ENCODE assay signal across 8 cellular contexts in the genomic region with DNA sequence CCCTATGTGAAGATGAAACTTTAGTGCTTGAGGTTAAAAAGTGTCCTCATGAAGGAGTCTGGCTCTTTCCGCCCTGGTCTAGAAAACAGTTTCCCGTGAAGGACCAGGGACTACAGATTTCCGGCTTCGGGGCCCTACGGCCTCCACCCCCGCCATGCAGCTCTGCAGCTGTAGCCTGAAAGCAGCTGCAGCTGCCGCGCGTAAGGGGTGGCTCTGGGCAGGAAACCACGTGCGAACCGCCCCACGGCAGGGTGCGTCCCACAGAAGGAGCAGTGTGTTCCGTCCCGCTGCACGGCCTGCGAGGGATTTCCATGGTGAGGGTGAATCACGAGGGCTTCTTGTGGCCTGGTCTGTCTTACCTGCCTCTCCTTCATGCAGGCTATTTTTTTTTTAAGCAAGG.
A peak's percentile ranks its signal among the peaks of the same experiment; 100 is the strongest.
DNase-seq lines count a peak whose midpoint lies in the region; ATAC-seq and TF ChIP-seq lines count a peak whose summit lies in the region.

No MANE protein-coding gene starts in this region.

- no peak for ATAC-seq in foreskin keratinocyte

- intact Hi-C loops in sigmoid colon (cut with DNase I) = no loop called here

- no peaks in the 10 kb centered on the region for H3K36me3 ChIP-seq in sigmoid colon

- H3K4me1 ChIP-seq in sigmoid colon = no peaks in the 10 kb centered on the region
- H3K4me1 ChIP-seq in foreskin keratinocyte = no peaks in the 10 kb centered on the region

- no peak overlapping the region for H3K4me3 ChIP-seq in sigmoid colon

- H3K27me3 ChIP-seq in sigmoid colon = no peaks in the 10 kb centered on the region
- H3K27me3 ChIP-seq in foreskin keratinocyte = no peaks in the 10 kb centered on the region

- 55 to 74% methylated on average over 19 of the region's 19 CpGs for WGBS in sigmoid colon, 2 donors

- TF ChIP-seq CTCF in sigmoid colon (IDR thresholded peaks at IDR 0.05) (no peak), foreskin keratinocyte (conservative IDR thresholded peaks at IDR 0.05) (no peak)

- TF ChIP-seq EP300 in sigmoid colon (IDR thresholded peaks at IDR 0.05) = no peak

- DNase-seq in COLO668 (lab: John Stamatoyannopoulos, UW; ENCODE audit: unreplicated experiment) (peak; percentile 13), Kasumi-1 (lab: John Stamatoyannopoulos, UW) (peak; percentile 85 to 91), activated gamma-delta T cell treated with Interleukin-2 at 50 U/mL for 16 hours (peak; percentile 68), sigmoid colon (peak; percentile 65), dedifferentiated amniotic fluid mesenchymal stem cell (ENCODE audit: extremely low spot score) (no peak), superior temporal gyrus (ENCODE audit: extremely low spot score) (no peak), foreskin keratinocyte (no peak), cerebellum (ENCODE audit: low spot score) (no peak)

- H3K27ac ChIP-seq in sigmoid colon (no peak overlapping the region), foreskin keratinocyte (no peak overlapping the region)

- no peak for TF ChIP-seq POLR2A in sigmoid colon (IDR thresholded peaks at IDR 0.05)

- H3K9me3 ChIP-seq in sigmoid colon = no peaks in the 10 kb centered on the region

Comparison
In these comparisons a context has a peak if more than half of its experiments do, and no peak if none do; other contexts are left out.
1. DNase-seq: peak in COLO668 (single experiment), Kasumi-1 (2 of 2), activated gamma-delta T cell treated with Interleukin-2 at 50 U/mL for 16 hours (single experiment) and sigmoid colon (single experiment); none in dedifferentiated amniotic fluid mesenchymal stem cell (single experiment), superior temporal gyrus (single experiment), foreskin keratinocyte (0 of 2) and cerebellum (single experiment).